Comparison of ENCODE assay signal across 9 cellular contexts in the genomic region with DNA sequence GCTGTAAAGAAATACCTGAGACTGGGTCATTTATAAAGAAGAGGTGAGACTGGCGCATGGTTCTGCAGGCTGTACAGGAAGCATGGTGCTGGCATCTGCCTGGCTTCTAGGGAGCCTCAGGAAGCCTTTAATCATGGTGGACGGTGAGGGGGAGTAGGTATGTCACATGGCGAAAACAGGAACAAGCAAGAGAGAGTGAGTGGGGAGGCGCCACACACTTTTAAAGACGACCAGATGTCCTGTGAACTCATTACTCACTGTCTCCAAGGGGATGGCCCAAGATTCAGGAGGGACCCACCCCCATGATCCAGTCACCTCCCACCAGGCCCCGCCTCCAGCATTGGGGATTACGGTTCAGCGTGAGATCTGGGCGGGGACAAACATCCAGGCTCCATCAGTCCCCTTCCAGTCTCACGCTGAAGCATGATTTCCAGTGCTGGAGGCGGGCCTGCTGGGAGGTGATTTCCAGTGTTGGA. TPM values are rescaled to one million over a fixed set of nuclear protein-coding genes. Genes with fewer than 3 reads are reported as not detected.
DNase-seq lines count a peak whose midpoint lies in the region; ATAC-seq and TF ChIP-seq lines count a peak whose summit lies in the region.
"Had no signal": no experiment of that assay in that cellular context is flagged by ENCODE, and none has a peak within 500 bp of the region (broad histone marks: within the 10 kb centered on the region; RNA-seq: fewer than 3 reads in every experiment).

No MANE protein-coding gene starts in this region.

- no peak for TF ChIP-seq CTCF in glutamatergic neuron (IDR thresholded peaks at IDR 0.05; ENCODE audit: partially characterized antibody, unreplicated experiment)

- no peaks in the 10 kb centered on the region for H3K36me3 Mint-ChIP-seq in glutamatergic neuron (ENCODE audit: unreplicated experiment)
- H3K36me3 Mint-ChIP-seq in stimulated activated effector memory CD8-positive, alpha-beta T cell treated with anti-CD3 and anti-CD28 coated beads, Interleukin-12 subunit alpha, Interleukin-12 subunit beta, amount 100 ng/mL, for 72 hours, result peaks cover 40% of the 10 kb centered on the region

- no peak overlapping the region for H3K4me3 Mint-ChIP-seq in glutamatergic neuron (ENCODE audit: unreplicated experiment)
- H3K4me3 Mint-ChIP-seq in stimulated activated effector memory CD8-positive, alpha-beta T cell treated with anti-CD3 and anti-CD28 coated beads, Interleukin-12 subunit alpha, Interleukin-12 subunit beta, amount 100 ng/mL, for 72 hours, result no peak overlapping the region

- peaks cover 6% of the 10 kb centered on the region for H3K9me3 Mint-ChIP-seq in glutamatergic neuron (ENCODE audit: unreplicated experiment)
- H3K9me3 Mint-ChIP-seq in stimulated activated effector memory CD8-positive, alpha-beta T cell treated with anti-CD3 and anti-CD28 coated beads, Interleukin-12 subunit alpha, Interleukin-12 subunit beta, amount 100 ng/mL, for 72 hours, result no peaks in the 10 kb centered on the region

- ATAC-seq in stimulated activated effector memory CD8-positive, alpha-beta T cell treated with anti-CD3 and anti-CD28 coated beads, Interleukin-12 subunit alpha, Interleukin-12 subunit beta, amount 100 ng/mL, for 72 hours, result no peak
- no peak for ATAC-seq in GM19351 (IDR thresholded peaks at IDR 0.05; ENCODE audit: unreplicated experiment)
- no peak for ATAC-seq in HG02885 (IDR thresholded peaks at IDR 0.05; ENCODE audit: poor library complexity, unreplicated experiment)
- ATAC-seq in GM21717 (IDR thresholded peaks at IDR 0.05; ENCODE audit: unreplicated experiment), result no peak
- ATAC-seq: body of pancreas had no signal

- peaks cover 5% of the 10 kb centered on the region for H3K4me1 Mint-ChIP-seq in glutamatergic neuron (ENCODE audit: low read depth, unreplicated experiment)
- H3K4me1 Mint-ChIP-seq in stimulated activated effector memory CD8-positive, alpha-beta T cell treated with anti-CD3 and anti-CD28 coated beads, Interleukin-12 subunit alpha, Interleukin-12 subunit beta, amount 100 ng/mL, for 72 hours, result peaks cover 41% of the 10 kb centered on the region

- peaks cover 14% of the 10 kb centered on the region for H3K27me3 Mint-ChIP-seq in glutamatergic neuron (ENCODE audit: unreplicated experiment)

- H3K27ac Mint-ChIP-seq in glutamatergic neuron (ENCODE audit: unreplicated experiment), result no peak overlapping the region
- peak overlapping the region; percentile 90 for H3K27ac Mint-ChIP-seq in stimulated activated effector memory CD8-positive, alpha-beta T cell treated with anti-CD3 and anti-CD28 coated beads, Interleukin-12 subunit alpha, Interleukin-12 subunit beta, amount 100 ng/mL, for 72 hours

- DNase-seq in activated CD4-positive, alpha-beta T cell treated with anti-CD3 and anti-CD28 coated beads for 4 hours, result peak; percentile 24 to 37
- DNase-seq in activated CD4-positive, alpha-beta T cell treated with anti-CD3 and anti-CD28 coated beads, Interleukin-2, amount 50 U/mL, for 1 hour, result no peak
- peak; percentile 33 to 39 for DNase-seq in activated CD4-positive, alpha-beta T cell treated with anti-CD3 and anti-CD28 coated beads, Interleukin-2, amount 50 U/mL, for 4 hours
- DNase-seq in glutamatergic neuron, result peak; percentile 34
- DNase-seq in stimulated activated effector memory CD8-positive, alpha-beta T cell treated with anti-CD3 and anti-CD28 coated beads, Interleukin-12 subunit alpha, Interleukin-12 subunit beta, amount 100 ng/mL, for 72 hours (ENCODE audit: low spot score in 2 of 2), result no peak

RNA-seq across cellular contexts. Expression of a gene that starts 3.2 kb away (rescaled TPM):
- total RNA-seq in glutamatergic neuron (ENCODE audit: unreplicated experiment), result 51.1 TPM

RNA-seq across cellular contexts. Expression of a gene that starts 24.9 kb away (rescaled TPM):
- 5.5 TPM for total RNA-seq in glutamatergic neuron (ENCODE audit: unreplicated experiment)

RNA-seq across cellular contexts. Expression of a gene that starts 50.5 kb away (rescaled TPM):
- 36.9 TPM for total RNA-seq in glutamatergic neuron (ENCODE audit: unreplicated experiment)

Comparison
In these comparisons a context has a peak if more than half of its experiments do, and no peak if none do; other contexts are left out.
1. DNase-seq: peak in activated CD4-positive, alpha-beta T cell treated with anti-CD3 and anti-CD28 coated beads for 4 hours (2 of 2), activated CD4-positive, alpha-beta T cell treated with anti-CD3 and anti-CD28 coated beads, Interleukin-2, amount 50 U/mL, for 4 hours (2 of 2) and glutamatergic neuron (single experiment); none in activated CD4-positive, alpha-beta T cell treated with anti-CD3 and anti-CD28 coated beads, Interleukin-2, amount 50 U/mL, for 1 hour (single experiment) and stimulated activated effector memory CD8-positive, alpha-beta T cell treated with anti-CD3 and anti-CD28 coated beads, Interleukin-12 subunit alpha, Interleukin-12 subunit beta, amount 100 ng/mL, for 72 hours (0 of 2).